39 cellular contexts compared by ENCODE assay signal in the genomic region with DNA sequence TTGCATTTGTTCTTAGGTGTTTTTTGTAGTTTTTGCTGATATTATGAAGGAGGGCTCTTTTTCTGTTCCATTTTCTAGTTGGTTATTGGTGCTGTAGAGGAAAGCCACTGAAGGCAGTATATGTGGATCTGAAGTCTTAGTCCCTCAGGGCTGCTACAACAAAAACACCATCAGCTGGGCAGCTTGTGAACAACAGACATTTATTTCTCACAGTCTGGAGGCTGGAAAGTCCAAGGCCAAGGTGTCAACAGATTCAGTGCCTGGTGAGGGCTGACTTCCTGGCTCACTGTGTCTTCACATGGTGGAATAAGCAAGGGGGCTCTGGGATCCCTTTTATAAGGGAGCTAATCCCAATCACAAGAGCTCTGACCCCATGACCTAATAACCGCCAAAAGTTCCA.
"Had no signal": no experiment of that assay in that cellular context is flagged by ENCODE, and none has a peak within 500 bp of the region (broad histone marks: within the 10 kb centered on the region; RNA-seq: fewer than 3 reads in every experiment).

No MANE protein-coding gene starts in this region.

- H3K4me1 ChIP-seq: adrenal gland, ascending aorta, body of pancreas, breast epithelium had no signal

- FAIRE-seq: astrocyte had no signal

- H3K27ac Mint-ChIP-seq: activated naive CD4-positive, alpha-beta T cell treated with anti-CD3 and anti-CD28 coated beads for 36 hours; activated naive CD4-positive, alpha-beta T cell treated with anti-CD3 and anti-CD28 coated beads, Interleukin-2, amount 10 ng/mL, durations not matched to agents 7 days and 5 days; activated naive CD4-positive, alpha-beta T cell treated with anti-CD3 and anti-CD28 coated beads, Interleukin-2, amount 50 U/mL, for 24 hours; activated naive CD4-positive, alpha-beta T cell treated with anti-CD3 and anti-CD28 coated beads, Interleukin-2, amount 50 U/mL, for 72 hours; activated naive CD8-positive, alpha-beta T cell; activated naive CD8-positive, alpha-beta T cell treated with anti-CD3 and anti-CD28 coated beads for 36 hours; activated naive CD8-positive, alpha-beta T cell treated with anti-CD3 and anti-CD28 coated beads, Interleukin-2, amount 10 ng/mL, durations not matched to agents 7 days and 5 days; activated naive CD8-positive, alpha-beta T cell treated with anti-CD3 and anti-CD28 coated beads, Interleukin-2, amount 50 U/mL, for 24 hours; activated T-cell treated with anti-CD3 and anti-CD28 coated beads, Interleukin-2, amount 50 U/mL, for 24 hours; activated T-cell treated with anti-CD3 and anti-CD28 coated beads, Interleukin-2, amount 50 U/mL, for 72 hours; activated T-helper 1 cell treated with anti-CD3 and anti-CD28 coated beads, Interleukin-12 subunit alpha, Interleukin-12 subunit beta, Interleukin-2, Interleukin-4 antibody, amounts not matched to agents 30 ng/mL and 10 ng/mL and 1 ng/mL, durations not matched to agents 14 hours and 24 hours and 36 hours; activated T-helper 17 cell treated with anti-CD3 and anti-CD28 coated beads, Interleukin-2, amount 50 U/mL, for 72 hours; activated T-helper 2 cell treated with anti-CD3 and anti-CD28 coated beads, Interferon-gamma antibody, Interleukin-2, Interleukin-4, amounts not matched to agents 10 μg/mL and 5 μg/mL and 100 μg/mL, durations not matched to agents 14 hours and 24 hours and 36 hours; brain had no signal

- H3K9me3 Mint-ChIP-seq: activated naive CD4-positive, alpha-beta T cell treated with anti-CD3 and anti-CD28 coated beads, Interleukin-2, amount 50 U/mL, for 24 hours had no signal

- ATAC-seq: activated naive CD4-positive, alpha-beta T cell treated with anti-CD3 and anti-CD28 coated beads, Interleukin-2, amount 50 U/mL, for 72 hours; activated naive CD8-positive, alpha-beta T cell treated with anti-CD3 and anti-CD28 coated beads, Interleukin-2, amount 50 U/mL, for 24 hours; activated T-cell treated with anti-CD3 and anti-CD28 coated beads, Interleukin-2, amount 50 U/mL, for 4 hours; activated T-cell treated with anti-CD3 and anti-CD28 coated beads, Interleukin-2, amount 50 U/mL, for 72 hours; activated T-helper 17 cell treated with anti-CD3 and anti-CD28 coated beads, Interleukin-2, amount 50 U/mL, for 72 hours; body of pancreas had no signal

- H3K27me3 Mint-ChIP-seq: activated naive CD4-positive, alpha-beta T cell treated with anti-CD3 and anti-CD28 coated beads, Interleukin-2, amount 50 U/mL, for 24 hours; activated naive CD8-positive, alpha-beta T cell treated with anti-CD3 and anti-CD28 coated beads for 36 hours; activated T-helper 17 cell treated with anti-CD3 and anti-CD28 coated beads, Interleukin-2, amount 50 U/mL, for 72 hours had no signal

- H3K27me3 ChIP-seq: adrenal gland, ascending aorta, body of pancreas, brain microvascular endothelial cell, breast epithelium, cardiac muscle cell had no signal

- H3K4me3 Mint-ChIP-seq: activated naive CD4-positive, alpha-beta T cell treated with anti-CD3 and anti-CD28 coated beads for 36 hours; activated naive CD4-positive, alpha-beta T cell treated with anti-CD3 and anti-CD28 coated beads, Interleukin-2, amount 10 ng/mL, durations not matched to agents 7 days and 5 days; activated naive CD4-positive, alpha-beta T cell treated with anti-CD3 and anti-CD28 coated beads, Interleukin-2, amount 50 U/mL, for 24 hours; activated naive CD8-positive, alpha-beta T cell; activated naive CD8-positive, alpha-beta T cell treated with anti-CD3 and anti-CD28 coated beads for 36 hours; activated naive CD8-positive, alpha-beta T cell treated with anti-CD3 and anti-CD28 coated beads, Interleukin-2, amount 10 ng/mL, durations not matched to agents 7 days and 5 days; activated naive CD8-positive, alpha-beta T cell treated with anti-CD3 and anti-CD28 coated beads, Interleukin-2, amount 50 U/mL, for 24 hours; activated T-cell treated with anti-CD3 and anti-CD28 coated beads, Interleukin-2, amount 50 U/mL, for 24 hours; activated T-cell treated with anti-CD3 and anti-CD28 coated beads, Interleukin-2, amount 50 U/mL, for 4 hours; activated T-cell treated with anti-CD3 and anti-CD28 coated beads, Interleukin-2, amount 50 U/mL, for 72 hours; activated T-helper 1 cell treated with anti-CD3 and anti-CD28 coated beads, Interleukin-12 subunit alpha, Interleukin-12 subunit beta, Interleukin-2, Interleukin-4 antibody, amounts not matched to agents 30 ng/mL and 10 ng/mL and 1 ng/mL, durations not matched to agents 14 hours and 24 hours and 36 hours; activated T-helper 17 cell treated with anti-CD3 and anti-CD28 coated beads, Interleukin-2, amount 50 U/mL, for 72 hours; brain; central memory CD8-positive, alpha-beta T cell had no signal

- H3K27ac ChIP-seq: adrenal gland, ascending aorta, body of pancreas, brain microvascular endothelial cell, breast epithelium, cardiac muscle cell had no signal

- H3K4me1 Mint-ChIP-seq: brain; central memory CD8-positive, alpha-beta T cell had no signal

- H3K9me3 ChIP-seq: adrenal gland, ascending aorta, body of pancreas had no signal

- H3K36me3 Mint-ChIP-seq: activated naive CD4-positive, alpha-beta T cell treated with anti-CD3 and anti-CD28 coated beads, Interleukin-2, amount 10 ng/mL, durations not matched to agents 7 days and 5 days; activated naive CD8-positive, alpha-beta T cell; brain had no signal

- H3K36me3 ChIP-seq: adrenal gland, ascending aorta, brain microvascular endothelial cell, breast epithelium, cardiac muscle cell had no signal

- DNase-seq: activated effector memory CD4-positive, alpha-beta T cell treated with anti-CD3 and anti-CD28 coated beads, Interleukin-2, amount 50 U/mL, for 16 hours; activated effector memory CD4-positive, alpha-beta T cell treated with Interleukin-2 at 50 U/mL for 16 hours; activated gamma-delta T cell; activated gamma-delta T cell treated with Interleukin-2 at 50 U/mL for 16 hours; activated naive CD4-positive, alpha-beta T cell; activated naive CD4-positive, alpha-beta T cell treated with anti-CD3 and anti-CD28 coated beads for 36 hours; activated naive CD4-positive, alpha-beta T cell treated with anti-CD3 and anti-CD28 coated beads, Interleukin-2, amount 10 ng/mL, durations not matched to agents 7 days and 5 days; activated naive CD4-positive, alpha-beta T cell treated with anti-CD3 and anti-CD28 coated beads, Interleukin-2, amount 50 U/mL, for 16 hours; activated naive CD4-positive, alpha-beta T cell treated with Interleukin-2 at 50 U/mL for 16 hours; activated naive CD8-positive, alpha-beta T cell treated with anti-CD3 and anti-CD28 coated beads for 36 hours; activated naive CD8-positive, alpha-beta T cell treated with anti-CD3 and anti-CD28 coated beads, Interleukin-2, amount 10 ng/mL, durations not matched to agents 7 days and 5 days; activated naive CD8-positive, alpha-beta T cell treated with anti-CD3 and anti-CD28 coated beads, Interleukin-2, amount 50 U/mL, for 24 hours; activated T-cell treated with anti-CD3 and anti-CD28 coated beads, Interleukin-2, amount 50 U/mL, for 1 hour; activated T-cell treated with anti-CD3 and anti-CD28 coated beads, Interleukin-2, amount 50 U/mL, for 24 hours; activated T-cell treated with anti-CD3 and anti-CD28 coated beads, Interleukin-2, amount 50 U/mL, for 4 hours; activated T-cell treated with anti-CD3 and anti-CD28 coated beads, Interleukin-2, amount 50 U/mL, for 48 hours; activated T-cell treated with anti-CD3 and anti-CD28 coated beads, Interleukin-2, amount 50 U/mL, for 72 hours; adrenal gland; amniotic stem cell; amygdala; anterior cingulate cortex; aorta; body of pancreas; brain microvascular endothelial cell; caudate nucleus; central memory CD4-positive, alpha-beta T cell; cerebellar nuclear complex had no signal

- H3K4me3 ChIP-seq: adrenal gland, ascending aorta, body of pancreas, breast epithelium, cardiac muscle cell had no signal
